8 cellular contexts compared by ENCODE assay signal in genomic region chr13:28138756-28139470, GRCh38. TPM values are rescaled to one million over a fixed set of nuclear protein-coding genes. Genes with fewer than 3 reads are reported as not detected.
DNase-seq lines count a peak whose midpoint lies in the region; ATAC-seq and TF ChIP-seq lines count a peak whose summit lies in the region.

No MANE protein-coding gene starts in this region.

- peaks cover 3% of the 10 kb centered on the region for H3K36me3 Mint-ChIP-seq in activated CD4-positive, alpha-beta memory T cell treated with anti-CD3 and anti-CD28 coated beads for 36 hours

- H3K27me3 ChIP-seq in A673 (replicated peaks; ENCODE audit: insufficient read depth, low read depth, low read length, poor library complexity), result no peaks in the 10 kb centered on the region
- no peaks in the 10 kb centered on the region for H3K27me3 ChIP-seq in dorsolateral prefrontal cortex

- TF ChIP-seq CTCF in A673 (conservative IDR thresholded peaks at IDR 0.05; ENCODE audit: low read depth, low read length) (no peak), dorsolateral prefrontal cortex (IDR thresholded peaks at IDR 0.05 in 54 of 56, conservative IDR thresholded peaks at IDR 0.05 in 2 of 56; ENCODE audit: low read depth in 1 of 56, partially characterized antibody in 56 of 56) (no peak), lower leg skin (IDR thresholded peaks at IDR 0.05) (no peak)

- H3K4me1 Mint-ChIP-seq in activated CD4-positive, alpha-beta memory T cell treated with anti-CD3 and anti-CD28 coated beads for 36 hours (ENCODE audit: low read depth), result peaks cover 46% of the 10 kb centered on the region

- peak overlapping the region; percentile 91 for H3K4me3 Mint-ChIP-seq in activated CD4-positive, alpha-beta memory T cell treated with anti-CD3 and anti-CD28 coated beads for 36 hours

- WGBS in lower leg skin, 2 donors, result 0 to 2% methylated on average over 13 to 39 of the region's 60 CpGs

- H3K27ac ChIP-seq in A673 (ENCODE audit: low read depth, low read length, poor library complexity, severe bottlenecking), result peak overlapping the region; percentile 100
- H3K27ac ChIP-seq in dorsolateral prefrontal cortex, result peak overlapping the region; percentile 76 to 99 (median 97)

- CTCF ChIA-PET in A673 (lab: Charles Lee), result interaction anchor here (0.5 kb wide), 1 partner anchor 26 kb away, joined by 6 read pairs; no protein-coding TSS in a partner anchor
- CTCF ChIA-PET in activated CD4-positive, alpha-beta memory T cell treated with anti-CD3 and anti-CD28 coated beads for 36 hours (lab: Charles Lee), result no interaction called here

- no peak for TF ChIP-seq POLR2A in lower leg skin (IDR thresholded peaks at IDR 0.05)

- no TSS peak for BruUV-seq in A673 (replicated peaks; lab: Mats Ljungman, UMichigan)

- H3K9me3 Mint-ChIP-seq in activated CD4-positive, alpha-beta memory T cell treated with anti-CD3 and anti-CD28 coated beads for 36 hours, result no peaks in the 10 kb centered on the region

- no peaks in the 10 kb centered on the region for H3K9me3 ChIP-seq in A673 (ENCODE audit: low read depth, low read length, poor library complexity, severe bottlenecking)

- no peaks in the 10 kb centered on the region for H3K36me3 ChIP-seq in A673 (ENCODE audit: insufficient read depth, low read length, poor library complexity, severe bottlenecking)

- peak; percentile 31 for ATAC-seq in GM18520 (IDR thresholded peaks at IDR 0.05; ENCODE audit: unreplicated experiment)
- ATAC-seq in HG03064 (IDR thresholded peaks at IDR 0.05; ENCODE audit: low read depth, unreplicated experiment), result peak; percentile 39

- H3K4me1 ChIP-seq in A673 (ENCODE audit: insufficient read depth, low read length, poor library complexity, severe bottlenecking), result peaks cover 12% of the 10 kb centered on the region

- DNase-seq in A673 (ENCODE audit: low spot score), result peak; percentile 94
- DNase-seq in NCI-H69 (lab: John Stamatoyannopoulos, UW), result peak; percentile 77
- DNase-seq in activated CD4-positive, alpha-beta memory T cell treated with anti-CD3 and anti-CD28 coated beads for 36 hours, result peak; percentile 93
- peak; percentile 41 to 76 (median 62) for DNase-seq in dorsolateral prefrontal cortex
- DNase-seq in lower leg skin (ENCODE audit: low spot score in 2 of 2), result peak; percentile 84 to 95
- peak; percentile 89 for DNase-seq in stimulated activated CD4-positive, alpha-beta T cell treated with anti-CD3 and anti-CD28 coated beads, Interleukin-4, amount 100 ng/mL, for 24 hours

- POLR2A ChIA-PET in A673 (lab: Charles Lee; ENCODE audit: low non-redundant PET), result interaction anchor here (0.7 kb wide), 1 partner anchor 17 kb away, joined by 4 read pairs; no protein-coding TSS in a partner anchor
- POLR2A ChIA-PET in activated CD4-positive, alpha-beta memory T cell treated with anti-CD3 and anti-CD28 coated beads for 36 hours (lab: Charles Lee), result interaction anchor here (1.2 kb wide), 1 partner anchor 9 kb away, joined by 4 read pairs; no protein-coding TSS in a partner anchor

- intact Hi-C loops in A673 (cut with micrococcal nuclease; ENCODE audit: unreplicated experiment), result loop anchor here (5.0 kb wide), 1 partner anchor 498 kb away; no protein-coding TSS in a partner anchor
- intact Hi-C loops in activated CD4-positive, alpha-beta memory T cell treated with anti-CD3 and anti-CD28 coated beads for 36 hours (cut with micrococcal nuclease), result loop anchor here (1.0 to 5.0 kb wide), 12 partner anchors 16 to 1887 kb away; partner anchors contain the start of genes CDK8, MTIF3, POLR1D and POMP
- intact Hi-C loops in dorsolateral prefrontal cortex (cut with DNase I), result loop anchor here (1.0 to 10.0 kb wide), 5 partner anchors 19 to 578 kb away; partner anchors contain the start of genes POLR1D (in 2 of the 2), LNX2 (in 1 of the 2), POMP (in 1 of the 2) and SLC46A3 (in 1 of the 2)
- intact Hi-C loops in lower leg skin (cut with DNase I; ENCODE audit: low total_unique reads), result no loop called here

- peak overlapping the region; percentile 98 for H3K27ac Mint-ChIP-seq in activated CD4-positive, alpha-beta memory T cell treated with anti-CD3 and anti-CD28 coated beads for 36 hours

- peak overlapping the region; percentile 98 for H3K4me3 ChIP-seq in A673 (ENCODE audit: low read depth, low read length, poor library complexity, severe bottlenecking)
- H3K4me3 ChIP-seq in dorsolateral prefrontal cortex, result peak overlapping the region; percentile 69 to 99 (median 92)
- H3K4me3 ChIP-seq in lower leg skin (ENCODE audit: low read depth, poor library complexity, severe bottlenecking), result peak overlapping the region; percentile 93

- no peaks in the 10 kb centered on the region for H3K27me3 Mint-ChIP-seq in activated CD4-positive, alpha-beta memory T cell treated with anti-CD3 and anti-CD28 coated beads for 36 hours

RNA-seq across cellular contexts. Expression of gene PAN3, which starts 0.6 kb away (rescaled TPM):
- total RNA-seq in A673 (2021), result 41.5 and 46.1 TPM in 2 replicates
- 10 to 100 TPM; 26.0 to 28.3 TPM for total RNA-seq in activated CD4-positive, alpha-beta memory T cell treated with anti-CD3 and anti-CD28 coated beads for 36 hours
- 10 to 100 TPM; 24.5 to 43.6 (median 33.5) TPM for total RNA-seq in dorsolateral prefrontal cortex
- total RNA-seq in lower leg skin, result 10 to 100 TPM; 32.2 to 57.7 (median 46.9) TPM

RNA-seq across cellular contexts. Expression of gene FLT3, which starts 38.5 kb away (rescaled TPM):
- total RNA-seq in A673 (2021) (0.15 and 0.22 TPM in 2 replicates), dorsolateral prefrontal cortex (10 to 100 TPM in 1 of 120 experiments, 1 to 10 TPM in 114, under 1 TPM in 5; 0.53 to 10.1 (median 2.4) TPM), lower leg skin (1 to 10 TPM in 2 of 4 donors, under 1 TPM in 2; 0.72 to 1.3 (median 0.89) TPM)
- not detected for total RNA-seq in activated CD4-positive, alpha-beta memory T cell treated with anti-CD3 and anti-CD28 coated beads for 36 hours

Comparison
In these comparisons a context has a peak if more than half of its experiments do, and no peak if none do; other contexts are left out.
1. Peak in every context shown above with its lines: DNase-seq, ATAC-seq, H3K4me3 ChIP-seq and H3K27ac ChIP-seq.